In the genomic region with DNA sequence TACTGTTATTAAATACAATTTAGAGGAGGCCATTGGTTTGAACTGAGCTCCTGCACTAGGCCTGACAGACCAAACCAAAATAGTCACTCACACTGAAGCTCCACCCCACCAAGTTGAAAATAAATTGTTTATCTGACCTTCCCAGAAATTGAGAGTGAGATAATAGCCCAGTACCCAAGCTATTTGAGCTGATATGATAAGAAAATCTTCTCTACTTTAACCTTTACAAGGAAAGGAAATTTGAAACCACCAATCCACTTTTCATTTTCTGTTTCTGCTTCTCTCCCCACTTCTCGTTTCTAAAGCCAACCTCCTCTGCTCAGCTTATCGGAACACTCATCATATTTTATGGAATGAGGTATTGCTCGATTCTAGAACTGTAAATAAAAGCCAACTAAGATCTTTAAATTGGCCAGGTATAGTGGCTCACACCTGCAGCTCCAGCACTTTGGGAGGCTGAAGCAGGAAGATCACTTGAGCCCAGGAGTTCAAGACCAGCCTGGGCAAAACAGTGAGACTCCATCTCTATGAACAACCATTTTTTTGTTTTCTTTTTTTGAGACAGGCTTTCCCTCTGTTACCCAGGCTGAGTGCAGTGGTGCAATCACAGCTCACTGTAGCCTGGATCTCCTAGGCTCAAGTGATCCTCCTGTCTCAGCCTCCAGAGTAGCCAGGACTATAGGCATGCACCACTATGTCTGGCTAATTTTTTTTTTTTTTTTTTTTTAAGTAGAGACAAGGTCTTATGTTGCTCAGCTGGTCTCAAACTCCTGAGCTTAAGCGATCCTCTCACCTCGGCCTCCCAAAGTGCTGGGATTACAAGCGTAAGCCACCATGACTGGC, we compare ENCODE assay signal across 1 cellular context.
TF ChIP-seq lines count a peak whose summit lies in the region.

No MANE protein-coding gene starts in this region.

TF ChIP-seq in K562, 482 proteins besides CTCF, POLR2A, EP300 and RAD21 (continued from another document and continues in another):
- peak; percentile 14; the same call in 1 of the 2 replicates for TF ChIP-seq ZBTB40 (IDR thresholded peaks at IDR 0.05)
- TF ChIP-seq ZBTB40 (CRISPR knock-in tag; IDR thresholded peaks at IDR 0.05) = no peak
- TF ChIP-seq, protein P1, sequence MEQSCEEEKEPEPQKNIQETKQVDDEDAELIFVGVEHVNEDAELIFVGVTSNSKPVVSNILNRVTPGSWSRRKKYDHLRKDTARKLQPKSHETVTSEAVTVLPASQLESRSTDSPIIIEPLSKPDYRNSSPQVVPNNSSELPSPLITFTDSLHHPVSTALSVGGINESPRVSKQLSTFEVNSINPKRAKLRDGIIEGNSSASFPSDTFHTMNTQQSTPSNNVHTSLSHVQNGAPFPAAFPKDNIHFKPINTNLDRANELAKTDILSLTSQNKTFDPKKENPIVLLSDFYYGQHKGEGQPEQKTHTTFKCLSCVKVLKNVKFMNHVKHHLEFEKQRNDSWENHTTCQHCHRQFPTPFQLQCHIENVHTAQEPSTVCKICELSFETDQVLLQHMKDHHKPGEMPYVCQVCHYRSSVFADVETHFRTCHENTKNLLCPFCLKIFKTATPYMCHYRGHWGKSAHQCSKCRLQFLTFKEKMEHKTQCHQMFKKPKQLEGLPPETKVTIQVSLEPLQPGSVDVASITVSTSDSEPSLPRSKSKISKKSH (CRISPR knock-in tag; IDR thresholded peaks at IDR 0.05) = no peak
- no peak for TF ChIP-seq CBX1 (IDR thresholded peaks at IDR 0.05; ENCODE audit: low read depth)
- peak; percentile 78 for TF ChIP-seq NCOR1 (IDR thresholded peaks at IDR 0.05)
- TF ChIP-seq RCOR1 (IDR thresholded peaks at IDR 0.05; ENCODE audit: borderline replicate concordance in 1 of 2, low read depth in 2 of 2, low read length in 2 of 2) = peak in 1 of 2 experiments; percentile 90; a peak in 2 of 4 replicates
- no peak for TF ChIP-seq TFE3 (CRISPR knock-in tag; IDR thresholded peaks at IDR 0.05)
- no peak for TF ChIP-seq CBX8 (IDR thresholded peaks at IDR 0.05; ENCODE audit: borderline replicate concordance, extremely low read depth, low read depth, low read length, poor library complexity, severe bottlenecking)
- TF ChIP-seq CHCHD3 (CRISPR knock-in tag; IDR thresholded peaks at IDR 0.05) = no peak
- no peak for TF ChIP-seq BCL6 (CRISPR knock-in tag; IDR thresholded peaks at IDR 0.05)
- TF ChIP-seq ARHGAP35 (IDR thresholded peaks at IDR 0.05; ENCODE audit: partially characterized antibody) = no peak
- TF ChIP-seq CCNT2 (IDR thresholded peaks at IDR 0.05; ENCODE audit: borderline replicate concordance, extremely low read depth, insufficient read length, low read depth, low read length) = peak; percentile 78
- no peak for TF ChIP-seq XRCC4 (IDR thresholded peaks at IDR 0.05; ENCODE audit: extremely low read depth, insufficient read depth, insufficient read length)
- no peak for TF ChIP-seq GABPB2 (CRISPR knock-in tag; conservative IDR thresholded peaks at IDR 0.05)
- TF ChIP-seq, protein P2, sequence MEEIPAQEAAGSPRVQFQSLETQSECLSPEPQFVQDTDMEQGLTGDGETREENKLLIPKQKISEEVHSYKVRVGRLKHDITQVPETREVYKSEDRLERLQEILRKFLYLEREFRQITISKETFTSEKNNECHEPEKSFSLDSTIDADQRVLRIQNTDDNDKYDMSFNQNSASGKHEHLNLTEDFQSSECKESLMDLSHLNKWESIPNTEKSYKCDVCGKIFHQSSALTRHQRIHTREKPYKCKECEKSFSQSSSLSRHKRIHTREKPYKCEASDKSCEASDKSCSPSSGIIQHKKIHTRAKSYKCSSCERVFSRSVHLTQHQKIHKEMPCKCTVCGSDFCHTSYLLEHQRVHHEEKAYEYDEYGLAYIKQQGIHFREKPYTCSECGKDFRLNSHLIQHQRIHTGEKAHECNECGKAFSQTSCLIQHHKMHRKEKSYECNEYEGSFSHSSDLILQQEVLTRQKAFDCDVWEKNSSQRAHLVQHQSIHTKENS (CRISPR knock-in tag; IDR thresholded peaks at IDR 0.05) = no peak
- TF ChIP-seq, protein P3, sequence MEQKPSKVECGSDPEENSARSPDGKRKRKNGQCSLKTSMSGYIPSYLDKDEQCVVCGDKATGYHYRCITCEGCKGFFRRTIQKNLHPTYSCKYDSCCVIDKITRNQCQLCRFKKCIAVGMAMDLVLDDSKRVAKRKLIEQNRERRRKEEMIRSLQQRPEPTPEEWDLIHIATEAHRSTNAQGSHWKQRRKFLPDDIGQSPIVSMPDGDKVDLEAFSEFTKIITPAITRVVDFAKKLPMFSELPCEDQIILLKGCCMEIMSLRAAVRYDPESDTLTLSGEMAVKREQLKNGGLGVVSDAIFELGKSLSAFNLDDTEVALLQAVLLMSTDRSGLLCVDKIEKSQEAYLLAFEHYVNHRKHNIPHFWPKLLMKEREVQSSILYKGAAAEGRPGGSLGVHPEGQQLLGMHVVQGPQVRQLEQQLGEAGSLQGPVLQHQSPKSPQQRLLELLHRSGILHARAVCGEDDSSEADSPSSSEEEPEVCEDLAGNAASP (IDR thresholded peaks at IDR 0.05) = no peak
- TF ChIP-seq POLR2B (IDR thresholded peaks at IDR 0.05; ENCODE audit: low read depth, partially characterized antibody) = no peak
- no peak for TF ChIP-seq SMARCB1 (IDR thresholded peaks at IDR 0.05; ENCODE audit: insufficient read length, low read depth)
- TF ChIP-seq ELF4 (CRISPR knock-in tag; IDR thresholded peaks at IDR 0.05) = no peak
- TF ChIP-seq MCM7 (IDR thresholded peaks at IDR 0.05) = no peak
- TF ChIP-seq NBN (IDR thresholded peaks at IDR 0.05; ENCODE audit: low read depth) = peak; percentile 73; the same call in 1 of the 2 replicates
- TF ChIP-seq HDGF (IDR thresholded peaks at IDR 0.05) = no peak
- peak; percentile 55; the same call in 1 of the 2 replicates for TF ChIP-seq MIER1 (IDR thresholded peaks at IDR 0.05; ENCODE audit: low read depth)
- TF ChIP-seq ZNF280A (IDR thresholded peaks at IDR 0.05; ENCODE audit: low read depth, partially characterized antibody) = no peak
- TF ChIP-seq NCOA2 (IDR thresholded peaks at IDR 0.05; ENCODE audit: partially characterized antibody in 2 of 2) = no peak
- TF ChIP-seq JUND (IDR thresholded peaks at IDR 0.05; ENCODE audit: borderline replicate concordance, low read depth, low read length) = peak; percentile 57
- TF ChIP-seq JUND (tag; IDR thresholded peaks at IDR 0.05; ENCODE audit: borderline replicate concordance, low read depth, low read length) = peak; percentile 19; the same call in 1 of the 3 replicates
- TF ChIP-seq ZBTB1 (CRISPR knock-in tag; IDR thresholded peaks at IDR 0.05; ENCODE audit: borderline replicate concordance, low read depth) = no peak
- TF ChIP-seq NFE2 (IDR thresholded peaks at IDR 0.05; ENCODE audit: low read depth) = 0 out of 2 replicates have a peak, but pooled peaks have one; percentile 19
- no peak for TF ChIP-seq ZKSCAN8 (CRISPR knock-in tag; IDR thresholded peaks at IDR 0.05)
- no peak for TF ChIP-seq MTF1 (CRISPR knock-in tag; IDR thresholded peaks at IDR 0.05; ENCODE audit: borderline replicate concordance)
- TF ChIP-seq FOXA1 (IDR thresholded peaks at IDR 0.05; ENCODE audit: borderline replicate concordance) = no peak
- no peak for TF ChIP-seq POLR2H (tag; IDR thresholded peaks at IDR 0.05; ENCODE audit: low read depth)
- TF ChIP-seq ELF2 (CRISPR knock-in tag; IDR thresholded peaks at IDR 0.05) = no peak
- TF ChIP-seq, protein P4, sequence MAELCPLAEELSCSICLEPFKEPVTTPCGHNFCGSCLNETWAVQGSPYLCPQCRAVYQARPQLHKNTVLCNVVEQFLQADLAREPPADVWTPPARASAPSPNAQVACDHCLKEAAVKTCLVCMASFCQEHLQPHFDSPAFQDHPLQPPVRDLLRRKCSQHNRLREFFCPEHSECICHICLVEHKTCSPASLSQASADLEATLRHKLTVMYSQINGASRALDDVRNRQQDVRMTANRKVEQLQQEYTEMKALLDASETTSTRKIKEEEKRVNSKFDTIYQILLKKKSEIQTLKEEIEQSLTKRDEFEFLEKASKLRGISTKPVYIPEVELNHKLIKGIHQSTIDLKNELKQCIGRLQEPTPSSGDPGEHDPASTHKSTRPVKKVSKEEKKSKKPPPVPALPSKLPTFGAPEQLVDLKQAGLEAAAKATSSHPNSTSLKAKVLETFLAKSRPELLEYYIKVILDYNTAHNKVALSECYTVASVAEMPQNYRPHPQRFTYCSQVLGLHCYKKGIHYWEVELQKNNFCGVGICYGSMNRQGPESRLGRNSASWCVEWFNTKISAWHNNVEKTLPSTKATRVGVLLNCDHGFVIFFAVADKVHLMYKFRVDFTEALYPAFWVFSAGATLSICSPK (IDR thresholded peaks at IDR 0.05; ENCODE audit: borderline replicate concordance) = no peak
- TF ChIP-seq MEIS2 (IDR thresholded peaks at IDR 0.05; ENCODE audit: partially characterized antibody) = peak; percentile 77
- TF ChIP-seq, protein P5, sequence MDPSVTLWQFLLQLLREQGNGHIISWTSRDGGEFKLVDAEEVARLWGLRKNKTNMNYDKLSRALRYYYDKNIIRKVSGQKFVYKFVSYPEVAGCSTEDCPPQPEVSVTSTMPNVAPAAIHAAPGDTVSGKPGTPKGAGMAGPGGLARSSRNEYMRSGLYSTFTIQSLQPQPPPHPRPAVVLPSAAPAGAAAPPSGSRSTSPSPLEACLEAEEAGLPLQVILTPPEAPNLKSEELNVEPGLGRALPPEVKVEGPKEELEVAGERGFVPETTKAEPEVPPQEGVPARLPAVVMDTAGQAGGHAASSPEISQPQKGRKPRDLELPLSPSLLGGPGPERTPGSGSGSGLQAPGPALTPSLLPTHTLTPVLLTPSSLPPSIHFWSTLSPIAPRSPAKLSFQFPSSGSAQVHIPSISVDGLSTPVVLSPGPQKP (CRISPR knock-in tag; IDR thresholded peaks at IDR 0.05) = no peak
- no peak for TF ChIP-seq ZNF12 (CRISPR knock-in tag; IDR thresholded peaks at IDR 0.05)
